In the genomic region with DNA sequence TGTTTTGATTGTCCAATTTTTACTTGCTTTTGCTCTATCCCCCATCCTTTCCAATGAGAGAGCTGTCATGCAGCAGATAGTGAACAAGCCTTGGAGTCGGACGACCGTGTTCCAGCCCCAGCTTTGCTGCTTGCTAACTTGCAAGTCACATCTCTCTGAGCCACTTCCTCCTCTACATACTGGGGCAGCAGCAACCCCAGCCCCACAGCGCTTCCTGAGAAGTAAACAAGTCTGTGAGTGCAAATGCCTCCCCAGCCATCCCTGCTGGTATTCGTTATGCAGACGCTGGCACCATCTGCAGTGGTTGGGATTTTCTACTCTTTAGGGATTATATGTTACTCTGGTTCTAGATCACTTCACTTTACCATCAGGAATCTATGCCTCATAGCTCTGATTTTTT, we compare ENCODE assay signal across 8 cellular contexts. TPM values are rescaled to one million over a fixed set of nuclear protein-coding genes. Genes with fewer than 3 reads are reported as not detected.
DNase-seq lines count a peak whose midpoint lies in the region; ATAC-seq and TF ChIP-seq lines count a peak whose summit lies in the region.

No MANE protein-coding gene starts in this region.

- no peaks in the 10 kb centered on the region for H3K9me3 Mint-ChIP-seq in activated naive CD8-positive, alpha-beta T cell (ENCODE audit: low read depth)
- H3K9me3 Mint-ChIP-seq in naive thymus-derived CD8-positive, alpha-beta T cell: no peaks in the 10 kb centered on the region

- TF ChIP-seq POLR2A in testis (IDR thresholded peaks at IDR 0.05): no peak

- no peaks in the 10 kb centered on the region for H3K9me3 ChIP-seq in T-helper 17 cell (ENCODE audit: control insufficient read depth, low read length, poor library complexity, severe bottlenecking)
- H3K9me3 ChIP-seq in testis: no peaks in the 10 kb centered on the region

- H3K4me3 Mint-ChIP-seq in T-helper 17 cell: peak overlapping the region; percentile 86
- peak overlapping the region; percentile 84 for H3K4me3 Mint-ChIP-seq in activated naive CD8-positive, alpha-beta T cell
- peak overlapping the region; percentile 68 to 91 (median 86) for H3K4me3 Mint-ChIP-seq in naive thymus-derived CD8-positive, alpha-beta T cell

- WGBS in testis, 2 donors: 78 to 96% methylated on average over 6 of the region's 6 CpGs

- H3K4me1 ChIP-seq in testis: no peaks in the 10 kb centered on the region

- peak; percentile 97 for ATAC-seq in T-helper 17 cell
- peak; percentile 97 to 98 for ATAC-seq in naive thymus-derived CD8-positive, alpha-beta T cell

- DNase-seq in D341Med (ENCODE audit: low spot score) (peak; percentile 55), T-helper 17 cell (peak; percentile 22 to 52 (median 47)), testis (peak; percentile 49), EL (no peak), HPDE6-E6E7 (ENCODE audit: extremely low spot score) (no peak), NCI-H146 (lab: John Stamatoyannopoulos, UW) (no peak)
- DNase-seq in naive thymus-derived CD8-positive, alpha-beta T cell: peak; percentile 50 to 86 (median 74)

- peaks cover 9% of the 10 kb centered on the region for H3K36me3 Mint-ChIP-seq in T-helper 17 cell (ENCODE audit: low read depth)
- peaks cover 12% of the 10 kb centered on the region for H3K36me3 Mint-ChIP-seq in activated naive CD8-positive, alpha-beta T cell
- peaks cover 4 to 39% (median 22%) of the 10 kb centered on the region in 3 donors for H3K36me3 Mint-ChIP-seq in naive thymus-derived CD8-positive, alpha-beta T cell

- peaks cover 39% of the 10 kb centered on the region for H3K4me1 Mint-ChIP-seq in T-helper 17 cell
- H3K4me1 Mint-ChIP-seq in activated naive CD8-positive, alpha-beta T cell (ENCODE audit: low read depth): peaks cover 69% of the 10 kb centered on the region
- peaks cover 48 to 87% (median 81%) of the 10 kb centered on the region in 4 donors for H3K4me1 Mint-ChIP-seq in naive thymus-derived CD8-positive, alpha-beta T cell

- no peak for TF ChIP-seq CTCF in testis (IDR thresholded peaks at IDR 0.05)

- no peaks in the 10 kb centered on the region for H3K27me3 ChIP-seq in testis

- intact Hi-C loops in testis (cut with DNase I; ENCODE audit: low total_unique reads): no loop called here

- POLR2A ChIA-PET in naive thymus-derived CD8-positive, alpha-beta T cell (lab: Charles Lee): interaction anchor here (0.6 to 12.3 kb wide), 18 partner anchors 9 to 1014 kb away, joined by 3 to 146 read pairs (median 8); a partner anchor contains a TSS

- H3K27ac ChIP-seq in testis: no peak overlapping the region

- no peaks in the 10 kb centered on the region for H3K36me3 ChIP-seq in testis (ENCODE audit: low read depth, missing control alignments)

- H3K4me3 ChIP-seq in testis: no peak overlapping the region

- H3K27ac Mint-ChIP-seq in T-helper 17 cell: peak overlapping the region; percentile 90
- peak overlapping the region; percentile 99 for H3K27ac Mint-ChIP-seq in activated naive CD8-positive, alpha-beta T cell
- H3K27ac Mint-ChIP-seq in naive thymus-derived CD8-positive, alpha-beta T cell: peak overlapping the region; percentile 94 to 100 (median 98)

- H3K27me3 Mint-ChIP-seq in T-helper 17 cell: no peaks in the 10 kb centered on the region
- no peaks in the 10 kb centered on the region for H3K27me3 Mint-ChIP-seq in activated naive CD8-positive, alpha-beta T cell
- H3K27me3 Mint-ChIP-seq in naive thymus-derived CD8-positive, alpha-beta T cell: no peaks in the 10 kb centered on the region

RNA-seq across cellular contexts. Expression of a gene that starts 35.0 kb away (rescaled TPM):
- total RNA-seq in T-helper 17 cell (under 1 TPM; 0.42 to 0.60 TPM), testis (10 to 100 TPM in 1 of 2 donors, 1 to 10 TPM in 1; 8.1 to 15.4 TPM)
- total RNA-seq in naive thymus-derived CD8-positive, alpha-beta T cell: under 1 TPM; 0.16 TPM
- polyA plus RNA-seq in naive thymus-derived CD8-positive, alpha-beta T cell: under 1 TPM; 0.09 to 0.24 (median 0.12) TPM
- 10.0 TPM for polyA plus RNA-seq in testis (ENCODE audit: insufficient read depth, low read depth, low replicate concordance)

Comparison
In these comparisons a context has a peak if more than half of its experiments do, and no peak if none do; other contexts are left out.
1. DNase-seq: peak in D341Med (single experiment), T-helper 17 cell (3 of 3), naive thymus-derived CD8-positive, alpha-beta T cell (10 of 10) and testis (single experiment); none in EL (single experiment), HPDE6-E6E7 (single experiment) and NCI-H146 (single experiment).
2. RNA of a gene that starts 35.0 kb away (total RNA-seq): 8.1 to 15.4 TPM in testis; 0.42 to 0.60 TPM in T-helper 17 cell and 0.16 TPM in naive thymus-derived CD8-positive, alpha-beta T cell; every median in the first group is over 4 times any median in the second.
3. Peak in every context shown above with its lines, with median percentiles within 50 percentile points of each other: H3K27ac Mint-ChIP-seq and H3K4me3 Mint-ChIP-seq.